8 cellular contexts compared by ENCODE assay signal in genomic region chr2:240558229-240558885, GRCh38. TPM values are rescaled to one million over a fixed set of nuclear protein-coding genes. Genes with fewer than 3 reads are reported as not detected.
DNase-seq lines count a peak whose midpoint lies in the region; TF ChIP-seq lines count a peak whose summit lies in the region.

No MANE protein-coding gene starts in this region.

- H3K4me1 ChIP-seq in CD8-positive, alpha-beta memory T cell (ENCODE audit: insufficient read depth, low read length), result peaks cover 50% of the 10 kb centered on the region
- H3K4me1 ChIP-seq in PC-9 (replicated peaks; ENCODE audit: insufficient read depth) (peaks cover 32% of the 10 kb centered on the region), ovary (ENCODE audit: insufficient read depth) (peaks cover 25% of the 10 kb centered on the region)
- H3K4me1 ChIP-seq in effector memory CD4-positive, alpha-beta T cell (ENCODE audit: control insufficient read depth, insufficient read depth, low read length, poor library complexity, severe bottlenecking), result peaks cover 48% of the 10 kb centered on the region

- TF ChIP-seq EP300 in ovary (IDR thresholded peaks at IDR 0.05), result no peak

- intact Hi-C loops in PC-9 (cut with micrococcal nuclease; ENCODE audit: unreplicated experiment), result no loop called here
- intact Hi-C loops in ovary (cut with DNase I), result no loop called here

- H3K79me2 ChIP-seq in PC-9 (ENCODE audit: low read depth), result peaks cover 74% of the 10 kb centered on the region

- peak in 1 of 5 donors; percentile 47 for DNase-seq in CD8-positive, alpha-beta memory T cell
- no peak for DNase-seq in PC-9
- DNase-seq in effector memory CD4-positive, alpha-beta T cell, result no peak
- DNase-seq in ovary, result peak in 1 of 5 donors; percentile 35
- no peak for DNase-seq in stimulated activated CD4-positive, alpha-beta T cell treated with anti-CD3 and anti-CD28 coated beads, Interleukin-12 subunit alpha, Interleukin-12 subunit beta, amount 100 ng/mL, for 4 hours
- DNase-seq in NCI-H2196 treated with DMSO at 0.1 percent for 48 hours (lab: John Stamatoyannopoulos, UW; ENCODE audit: unreplicated experiment), result no peak
- no peak for DNase-seq in NCI-H2029 treated with DMSO at 0.1 percent for 48 hours (lab: John Stamatoyannopoulos, UW)
- DNase-seq in ureter (ENCODE audit: low spot score), result no peak

- no peaks in the 10 kb centered on the region for H3K9me3 ChIP-seq in CD8-positive, alpha-beta memory T cell (ENCODE audit: low read length)
- H3K9me3 ChIP-seq in PC-9 (ENCODE audit: insufficient read depth, low read depth) (no peaks in the 10 kb centered on the region), ovary (no peaks in the 10 kb centered on the region)
- no peaks in the 10 kb centered on the region for H3K9me3 ChIP-seq in effector memory CD4-positive, alpha-beta T cell (ENCODE audit: control insufficient read depth, low read length)

- no peak for TF ChIP-seq CTCF in PC-9 (conservative IDR thresholded peaks at IDR 0.05)
- no peak for TF ChIP-seq CTCF in ovary (IDR thresholded peaks at IDR 0.05)

- peaks cover 23% of the 10 kb centered on the region for H3F3A ChIP-seq in PC-9 (ENCODE audit: insufficient read depth, low read depth)

- no peak for TF ChIP-seq POLR2A in ovary (IDR thresholded peaks at IDR 0.05)

- H3K36me3 Mint-ChIP-seq in CD8-positive, alpha-beta memory T cell, result peaks cover 0 to 39% (median 0%) of the 10 kb centered on the region in 3 donors

- H3K9me3 Mint-ChIP-seq in CD8-positive, alpha-beta memory T cell, result no peaks in the 10 kb centered on the region

- H3K27me3 Mint-ChIP-seq in CD8-positive, alpha-beta memory T cell, result no peaks in the 10 kb centered on the region

- peak overlapping the region; percentile 42 to 97 (median 60) for H3K27ac Mint-ChIP-seq in CD8-positive, alpha-beta memory T cell

- peak overlapping the region; percentile 90; the same call in 1 of the 2 replicates for H3K4me2 ChIP-seq in PC-9

- no peaks in the 10 kb centered on the region for H3K9me2 ChIP-seq in PC-9 (ENCODE audit: insufficient read depth)

- no peak overlapping the region for H3K27ac ChIP-seq in CD8-positive, alpha-beta memory T cell (ENCODE audit: low read depth, low read length)
- no peak overlapping the region for H3K27ac ChIP-seq in PC-9
- no peak overlapping the region for H3K27ac ChIP-seq in effector memory CD4-positive, alpha-beta T cell (ENCODE audit: insufficient read depth, low read length, poor library complexity, severe bottlenecking)
- no peak overlapping the region for H3K27ac ChIP-seq in ovary

- BruUV-seq in PC-9 (replicated peaks; lab: Mats Ljungman, UMichigan), result no TSS peak

- CTCF ChIA-PET in CD8-positive, alpha-beta memory T cell (lab: Charles Lee), result interaction anchor here (1.4 to 4.8 kb wide), 4 partner anchors 8 to 44 kb away, joined by 5 to 26 read pairs (median 22); partner anchors contain the start of gene RNPEPL1
- CTCF ChIA-PET in PC-9 (lab: Charles Lee), result no interaction called here

- H3K36me3 ChIP-seq in CD8-positive, alpha-beta memory T cell (ENCODE audit: insufficient read depth, low read length), result peaks cover 4% of the 10 kb centered on the region
- H3K36me3 ChIP-seq in PC-9 (ENCODE audit: low read depth) (peaks cover 21% of the 10 kb centered on the region), ovary (no peaks in the 10 kb centered on the region)
- H3K36me3 ChIP-seq in effector memory CD4-positive, alpha-beta T cell (ENCODE audit: control insufficient read depth, insufficient read depth, low read length), result peaks cover 16% of the 10 kb centered on the region

- H3K4me1 Mint-ChIP-seq in CD8-positive, alpha-beta memory T cell, result peaks cover 50 to 73% (median 59%) of the 10 kb centered on the region in 3 donors

- H3K4me3 ChIP-seq in CD8-positive, alpha-beta memory T cell (ENCODE audit: low read length), result no peak overlapping the region
- peak overlapping the region; percentile 75; the same call in 1 of the 2 replicates for H3K4me3 ChIP-seq in PC-9
- H3K4me3 ChIP-seq in effector memory CD4-positive, alpha-beta T cell (ENCODE audit: insufficient read depth, low read depth, low read length, poor library complexity, severe bottlenecking), result peak overlapping the region; percentile 39
- H3K4me3 ChIP-seq in ovary, result peak overlapping the region; percentile 39

- no peaks in the 10 kb centered on the region for H3K27me3 ChIP-seq in CD8-positive, alpha-beta memory T cell (ENCODE audit: insufficient read depth, low read length, poor library complexity, severe bottlenecking)
- no peaks in the 10 kb centered on the region for H3K27me3 ChIP-seq in PC-9 (ENCODE audit: insufficient read depth, low read depth)
- H3K27me3 ChIP-seq in effector memory CD4-positive, alpha-beta T cell (replicated peaks; ENCODE audit: control insufficient read depth, insufficient read depth, low read length, poor library complexity, severe bottlenecking), result no peaks in the 10 kb centered on the region
- no peaks in the 10 kb centered on the region for H3K27me3 ChIP-seq in ovary

- POLR2A ChIA-PET in CD8-positive, alpha-beta memory T cell (lab: Charles Lee), result interaction anchor here (1.1 to 1.9 kb wide), 3 partner anchors 8 to 27 kb away, joined by 3 to 10 read pairs (median 4); no protein-coding TSS in a partner anchor
- POLR2A ChIA-PET in PC-9 (lab: Charles Lee; ENCODE audit: unreplicated experiment), result no interaction called here

- peak overlapping the region; percentile 58 to 90 (median 85) for H3K4me3 Mint-ChIP-seq in CD8-positive, alpha-beta memory T cell

- no peak overlapping the region for H2AFZ ChIP-seq in PC-9

- 78 to 81% (median 81%) methylated on average over 20 of the region's 20 CpGs for WGBS in ovary, 3 donors

- peaks cover 53% of the 10 kb centered on the region for H4K20me1 ChIP-seq in PC-9 (ENCODE audit: insufficient read depth)

RNA-seq across cellular contexts. Expression of gene ANKMY1, which starts 0.6 kb away (rescaled TPM):
- 10 to 100 TPM; 22.4 to 27.9 TPM for total RNA-seq in CD8-positive, alpha-beta memory T cell
- 15.8 TPM for polyA plus RNA-seq in CD8-positive, alpha-beta memory T cell
- total RNA-seq in PC-9 (2021) (85.7 and 94.8 TPM in 2 replicates), ovary (10 to 100 TPM; 13.7 to 24.2 (median 21.6) TPM), ureter (52.8 TPM)
- 10 to 100 TPM; 11.5 to 13.8 TPM for polyA plus RNA-seq in ovary

RNA-seq across cellular contexts. Expression of gene DUSP28, which starts 1.8 kb away (rescaled TPM):
- total RNA-seq in CD8-positive, alpha-beta memory T cell, result 1 to 10 TPM; 7.0 TPM
- 22.0 TPM for polyA plus RNA-seq in CD8-positive, alpha-beta memory T cell
- total RNA-seq in PC-9 (2021) (10.9 and 11.5 TPM in 2 replicates), ovary (1 to 10 TPM; 2.7 to 9.9 (median 4.3) TPM), ureter (6.2 TPM)
- 1 to 10 TPM; 4.0 to 5.3 TPM for polyA plus RNA-seq in ovary

RNA-seq across cellular contexts. Expression of gene RNPEPL1, which starts 9.9 kb away (rescaled TPM):
- 10 to 100 TPM; 55.6 to 61.1 TPM for total RNA-seq in CD8-positive, alpha-beta memory T cell
- 101 TPM for polyA plus RNA-seq in CD8-positive, alpha-beta memory T cell
- 101 and 125 TPM in 2 replicates for total RNA-seq in PC-9 (2021)
- total RNA-seq in ovary, result 10 to 100 TPM; 15.1 to 25.2 (median 23.2) TPM
- polyA plus RNA-seq in ovary, result 10 to 100 TPM in 1 of 2 donors, 1 to 10 TPM in 1; 3.5 to 27.3 TPM
- 57.3 TPM for total RNA-seq in ureter

RNA-seq across cellular contexts. Expression of gene CAPN10, which starts 28.2 kb away (rescaled TPM):
- 10 to 100 TPM; 36.1 to 40.5 TPM for total RNA-seq in CD8-positive, alpha-beta memory T cell
- 19.5 TPM for polyA plus RNA-seq in CD8-positive, alpha-beta memory T cell
- 49.8 and 70.3 TPM in 2 replicates for total RNA-seq in PC-9 (2021)
- 10 to 100 TPM; 15.5 to 34.3 (median 26.8) TPM for total RNA-seq in ovary
- polyA plus RNA-seq in ovary, result 10 to 100 TPM in 1 of 2 donors, 1 to 10 TPM in 1; 2.2 to 21.7 TPM
- 34.4 TPM for total RNA-seq in ureter
